In the genomic region with DNA sequence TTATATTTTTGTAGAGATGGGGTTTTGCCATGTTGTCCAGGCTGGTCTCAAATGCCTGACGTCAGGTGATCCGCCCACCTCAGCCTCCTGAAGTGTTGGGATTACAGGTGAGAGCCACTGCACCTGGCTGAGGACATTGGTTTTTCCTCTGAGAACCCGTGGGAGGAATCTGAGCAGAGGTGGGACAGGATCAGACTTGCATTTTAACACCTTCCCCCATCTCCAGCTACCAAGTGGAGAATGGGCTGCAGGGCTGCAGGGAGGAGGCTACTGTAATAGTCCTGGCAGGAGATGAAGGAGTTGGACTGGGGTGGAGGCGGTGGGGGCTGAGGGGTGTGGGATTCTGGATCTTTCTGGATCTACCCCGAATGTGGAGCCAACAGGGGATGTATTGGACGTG, we compare ENCODE assay signal across 1 cellular context.
TF ChIP-seq lines count a peak whose summit lies in the region.

No MANE protein-coding gene starts in this region.

TF ChIP-seq in HEK293, 187 proteins besides CTCF, POLR2A, EP300 and RAD21:
- TF ChIP-seq ZFHX2 (tag by site-specific recombination; conservative IDR thresholded peaks at IDR 0.05) (peak; percentile 77), ZNF274 (IDR thresholded peaks at IDR 0.05; ENCODE audit: low read length) (no peak), ZNF274 (tag by site-specific recombination; IDR thresholded peaks at IDR 0.05; ENCODE audit: borderline replicate concordance) (no peak), ZNF571 (tag by site-specific recombination; IDR thresholded peaks at IDR 0.05) (no peak), EGR2 (tag by site-specific recombination; IDR thresholded peaks at IDR 0.05; ENCODE audit: low read depth) (peak; percentile 88), ZNF140 (tag by site-specific recombination; IDR thresholded peaks at IDR 0.05) (no peak)
